14 cellular contexts compared by ENCODE assay signal in genomic region chr3:101310580-101311375, GRCh38. TPM values are rescaled to one million over a fixed set of nuclear protein-coding genes. Genes with fewer than 3 reads are reported as not detected.
DNase-seq lines count a peak whose midpoint lies in the region; ATAC-seq and TF ChIP-seq lines count a peak whose summit lies in the region.
"Had no signal": no experiment of that assay in that cellular context is flagged by ENCODE, and none has a peak within 500 bp of the region (broad histone marks: within the 10 kb centered on the region; RNA-seq: fewer than 3 reads in every experiment).

No MANE protein-coding gene starts in this region.

- in situ Hi-C loops in astrocyte of the spinal cord (cut with HindIII; ENCODE audit: low sequenced_read_pairs): no loop called here

- H3K27ac ChIP-seq in tibial artery (peak overlapping the region; percentile 64 to 74), right atrium auricular region (no peak overlapping the region)
- H3K27ac ChIP-seq: breast epithelium, right lobe of liver had no signal

- H3K4me3 ChIP-seq in astrocyte of the spinal cord (ENCODE audit: low read depth, low read length) (no peak overlapping the region), tibial artery (peak overlapping the region; percentile 3 to 14), right atrium auricular region (no peak overlapping the region)
- H3K4me3 ChIP-seq: breast epithelium, right lobe of liver had no signal

- H3K36me3 ChIP-seq in tibial artery (no peaks in the 10 kb centered on the region), right atrium auricular region (no peaks in the 10 kb centered on the region)
- H3K36me3 ChIP-seq: breast epithelium, right lobe of liver had no signal

- H3K9me3 ChIP-seq in tibial artery (peaks cover 0 to 10% (median 7%) of the 10 kb centered on the region in 3 donors), right atrium auricular region (peaks cover 0 to 6% of the 10 kb centered on the region in 2 donors)
- H3K9me3 ChIP-seq: right lobe of liver had no signal

- H3K27me3 ChIP-seq in tibial artery (no peaks in the 10 kb centered on the region), right atrium auricular region (no peaks in the 10 kb centered on the region)
- H3K27me3 ChIP-seq: breast epithelium, right lobe of liver had no signal

- H3K4me1 ChIP-seq in tibial artery (peaks cover 0 to 32% (median 2%) of the 10 kb centered on the region in 4 donors), right atrium auricular region (no peaks in the 10 kb centered on the region)
- H3K4me1 ChIP-seq: breast epithelium, right lobe of liver had no signal

- DNase-seq in HEK293T (ENCODE audit: extremely low spot score) (peak; percentile 31), astrocyte of the spinal cord (ENCODE audit: low read depth, low spot score) (peak; percentile 81), lung microvascular endothelial cell (ENCODE audit: low read depth in 2 of 2) (peak; percentile 50 to 70), tibial artery (no peak), retina (no peak), cerebellum (ENCODE audit: low spot score) (no peak), right atrium auricular region (ENCODE audit: low spot score) (no peak)
- DNase-seq: activated CD4-positive, alpha-beta T cell treated with anti-CD3 and anti-CD28 coated beads for 1 hour; activated T-cell treated with anti-CD3 and anti-CD28 coated beads, Interleukin-2, amount 50 U/mL, for 24 hours; NCI-H1092; right lobe of liver; SW 1271 had no signal

- POLR2A ChIA-PET in HEK293T (lab: Yijun Ruan, JAX): interaction anchor here (0.6 kb wide), 1 partner anchor 264 kb away, joined by 3 read pairs; no protein-coding TSS in a partner anchor

- no peak for TF ChIP-seq CTCF in astrocyte of the spinal cord (IDR thresholded peaks at IDR 0.05; ENCODE audit: low read depth, low read length)
- no peak for TF ChIP-seq CTCF in tibial artery (IDR thresholded peaks at IDR 0.05)
- TF ChIP-seq CTCF in right atrium auricular region (IDR thresholded peaks at IDR 0.05): no peak

- ATAC-seq in GM18858 (IDR thresholded peaks at IDR 0.05; ENCODE audit: unreplicated experiment): no peak
- ATAC-seq: right lobe of liver had no signal

- CTCF ChIA-PET in HEK293T (lab: Yijun Ruan, JAX): no interaction called here

- intact Hi-C loops in tibial artery (cut with DNase I; ENCODE audit: low total_unique reads): no loop called here

TF ChIP-seq in HEK293T, 16 proteins besides CTCF, POLR2A, EP300 and RAD21:
- TF ChIP-seq CTBP1 (IDR thresholded peaks at IDR 0.05; ENCODE audit: borderline replicate concordance): peak; percentile 12; the same call in 1 of the 2 replicates
- no peak for TF ChIP-seq LEF1 (IDR thresholded peaks at IDR 0.05; ENCODE audit: borderline replicate concordance)
- peak; percentile 97 for TF ChIP-seq PKNOX1 (IDR thresholded peaks at IDR 0.05)
- TF ChIP-seq BHLHE40 (IDR thresholded peaks at IDR 0.05; ENCODE audit: borderline replicate concordance): no peak
- no peak for TF ChIP-seq ELF4 (IDR thresholded peaks at IDR 0.05)
- peak; percentile 79; the same call in 1 of the 2 replicates for TF ChIP-seq ZNF384 (IDR thresholded peaks at IDR 0.05)
- TF ChIP-seq FOXM1 (IDR thresholded peaks at IDR 0.05; ENCODE audit: borderline replicate concordance): no peak
- no peak for TF ChIP-seq SUZ12 (IDR thresholded peaks at IDR 0.05)

RNA-seq across cellular contexts. Expression of gene IMPG2, which starts 9.6 kb away (rescaled TPM):
- total RNA-seq in lung microvascular endothelial cell: 0.44 and 0.99 TPM in 2 replicates
- total RNA-seq in cerebellum: 2.4 TPM
- total RNA-seq in right atrium auricular region: under 1 TPM; 0.15 to 0.43 TPM

Comparison
In these comparisons a context has a peak if more than half of its experiments do, and no peak if none do; other contexts are left out.
1. DNase-seq: peak in HEK293T (single experiment), astrocyte of the spinal cord (single experiment) and lung microvascular endothelial cell (2 of 2); none in tibial artery (0 of 2), retina (single experiment), cerebellum (single experiment) and right atrium auricular region (single experiment).
2. H3K4me3 ChIP-seq: peak in tibial artery (2 of 2); none in astrocyte of the spinal cord (single experiment) and right atrium auricular region (0 of 2).
3. H3K27ac ChIP-seq: peak in tibial artery (2 of 2); none in right atrium auricular region (0 of 2).